ENCODE assay signal across 1 cellular context in genomic region chr1:172328266-172328665, GRCh38.
TF ChIP-seq lines count a peak whose summit lies in the region.

No MANE protein-coding gene starts in this region.

TF ChIP-seq in HEK293, 187 proteins besides CTCF, POLR2A, EP300 and RAD21 (continued from another document):
- TF ChIP-seq ZNF580 (tag by site-specific recombination; IDR thresholded peaks at IDR 0.05) (0 out of 2 replicates have a peak, but pooled peaks have one; percentile 22), ZNF19 (tag by site-specific recombination; IDR thresholded peaks at IDR 0.05; ENCODE audit: low read depth) (no peak), ZNF558 (tag by site-specific recombination; IDR thresholded peaks at IDR 0.05) (no peak), ZNF843 (tag by site-specific recombination; IDR thresholded peaks at IDR 0.05) (no peak), ZBTB21 (tag by site-specific recombination; IDR thresholded peaks at IDR 0.05) (no peak), KLF1 (tag by site-specific recombination; IDR thresholded peaks at IDR 0.05) (no peak), ZNF24 (tag by site-specific recombination; IDR thresholded peaks at IDR 0.05) (no peak), ZNF585B (tag by site-specific recombination; IDR thresholded peaks at IDR 0.05) (no peak), ZNF571 (tag by site-specific recombination; IDR thresholded peaks at IDR 0.05) (no peak)
